Comparison of ENCODE assay signal across 21 cellular contexts in genomic region chr12:86521870-86522269, GRCh38.
"Had no signal": no experiment of that assay in that cellular context is flagged by ENCODE, and none has a peak within 500 bp of the region (broad histone marks: within the 10 kb centered on the region; RNA-seq: fewer than 3 reads in every experiment).

No MANE protein-coding gene starts in this region.

- DNase-seq: cortex of kidney; dorsolateral prefrontal cortex; effector CD8-positive, alpha-beta T cell; foreskin melanocyte; heart left ventricle; hippocampal formation; left colon; left ventricle myocardium superior; mesenchymal stem cell; naive thymus-derived CD4-positive, alpha-beta T cell; nephron progenitor cell; posterior cingulate gyrus; stimulated activated CD4-positive, alpha-beta T cell treated with anti-CD3 and anti-CD28 coated beads, Interleukin-2, amount 100 ng/mL, for 24 hours; stimulated activated CD4-positive, alpha-beta T cell treated with anti-CD3 and anti-CD28 coated beads, Interleukin-4, amount 100 ng/mL, for 4 hours; stimulated activated naive B cell treated with anti-CD40 and anti-IgM and Interleukin-4, amounts not matched to agents 10 μg/mL and 1 μg/mL and 100 μg/mL, for 72 hours; stimulated activated naive CD8-positive, alpha-beta T cell treated with anti-CD3 and anti-CD28 coated beads, Interleukin-15, amount 100 ng/mL, for 72 hours; testis; transverse colon had no signal

- H3K27me3 ChIP-seq: dorsolateral prefrontal cortex, heart left ventricle, neutrophil, testis, transverse colon had no signal

- H3K4me3 ChIP-seq: dorsolateral prefrontal cortex, heart left ventricle, lung, skin epidermis, testis, transverse colon had no signal

- H3K4me1 ChIP-seq: heart left ventricle, testis, transverse colon had no signal

- H3K36me3 ChIP-seq: heart left ventricle, neutrophil, transverse colon had no signal

- H3K27ac ChIP-seq: dorsolateral prefrontal cortex, heart left ventricle, neutrophil, skin epidermis, testis, transverse colon had no signal

- H3K9me3 ChIP-seq: neutrophil, testis had no signal
